7 cellular contexts compared by ENCODE assay signal in the genomic region with DNA sequence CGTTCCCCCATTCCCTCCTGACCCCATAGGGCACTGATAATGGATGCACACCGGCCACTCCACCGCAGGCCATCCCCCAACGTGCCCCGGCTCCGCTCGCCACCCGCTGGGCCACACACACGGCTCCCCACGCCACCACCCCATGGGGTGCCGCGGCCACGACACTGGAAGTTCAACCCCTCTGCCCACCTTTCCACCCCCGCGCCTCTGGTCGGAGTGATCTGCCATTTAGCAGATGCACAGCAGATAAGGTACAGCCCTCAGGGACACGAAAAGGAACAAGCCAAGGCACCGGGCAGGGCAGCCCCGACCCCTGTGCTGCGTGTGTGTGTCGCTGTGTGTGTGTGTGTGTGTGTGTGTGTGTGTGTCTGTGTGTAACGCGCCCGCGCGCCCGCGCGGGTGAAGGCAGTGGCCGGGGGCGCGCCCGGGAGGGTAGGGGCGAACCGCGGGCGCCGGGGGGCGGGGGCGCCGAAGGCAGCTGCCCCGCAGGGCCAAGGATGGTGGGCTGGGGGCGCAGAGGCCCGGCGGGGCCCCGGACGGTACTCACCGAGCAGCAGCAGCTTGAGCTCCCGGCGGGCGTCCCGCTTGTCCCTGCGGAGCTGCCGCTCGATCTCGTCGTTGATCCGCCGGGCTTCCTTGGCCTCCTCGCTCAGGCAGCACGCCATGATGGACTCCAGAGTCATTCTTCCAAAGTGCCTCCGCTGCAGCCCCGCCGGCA. TPM values are rescaled to one million over a fixed set of nuclear protein-coding genes. Genes with fewer than 3 reads are reported as not detected.
DNase-seq lines count a peak whose midpoint lies in the region; ATAC-seq, FAIRE-seq and TF ChIP-seq lines count a peak whose summit lies in the region.

No MANE protein-coding gene starts in this region.

- no peaks in the 10 kb centered on the region for H3K9me3 ChIP-seq in HCT116 (ENCODE audit: control insufficient read depth in 1 of 2, insufficient read depth in 1 of 2, low read depth in 1 of 2, low read length in 2 of 2)
- H3K9me3 ChIP-seq in neuronal stem cell (replicated peaks in 1 of 2; ENCODE audit: control insufficient read depth in 2 of 2, insufficient read depth in 1 of 2, low read depth in 1 of 2, low read length in 2 of 2): no peaks in the 10 kb centered on the region
- no peaks in the 10 kb centered on the region for H3K9me3 ChIP-seq in thoracic aorta

- H3K79me1 ChIP-seq in neuronal stem cell (ENCODE audit: low read depth, low read length): peaks cover 5% of the 10 kb centered on the region

- peak overlapping the region; percentile 54 for H4K8ac ChIP-seq in neuronal stem cell (ENCODE audit: low read depth, low read length)

- H2AFZ ChIP-seq in HCT116 (ENCODE audit: low read depth, low read length, poor library complexity, severe bottlenecking) (no peak overlapping the region), neuronal stem cell (ENCODE audit: low read length) (peak overlapping the region; percentile 84)

- H3K14ac ChIP-seq in neuronal stem cell (ENCODE audit: low read length): peak overlapping the region; percentile 63

- no peak overlapping the region for H2BK12ac ChIP-seq in neuronal stem cell (ENCODE audit: low read length)

- H3K4me2 ChIP-seq in HCT116 (ENCODE audit: low read length) (peak overlapping the region; percentile 85), neuronal stem cell (ENCODE audit: insufficient read depth, low read length, poor library complexity, severe bottlenecking) (peak overlapping the region; percentile 75)

- peaks cover 11 to 24% of the 10 kb centered on the region in 2 experiments; a peak in 3 of 4 replicates for H3K4me1 ChIP-seq in HCT116 (ENCODE audit: control insufficient read depth in 1 of 2, insufficient read depth in 2 of 2, low read length in 2 of 2)
- H3K4me1 ChIP-seq in neuronal stem cell (ENCODE audit: control insufficient read depth in 2 of 2, insufficient read depth in 1 of 2, low read depth in 1 of 2, low read length in 2 of 2): peaks cover 2 to 7% of the 10 kb centered on the region in 2 donors
- H3K4me1 ChIP-seq in thoracic aorta (ENCODE audit: control insufficient read depth in 1 of 2, low read depth in 2 of 2): peaks cover 35 to 46% of the 10 kb centered on the region in 2 donors

- TF ChIP-seq CTCF in HCT116 (IDR thresholded peaks at IDR 0.05 in 2 of 3, conservative IDR thresholded peaks at IDR 0.05 in 1 of 3; ENCODE audit: borderline replicate concordance in 1 of 3, insufficient read depth in 1 of 3, low read depth in 2 of 3, low read length in 2 of 3) (no peak), thoracic aorta (IDR thresholded peaks at IDR 0.05) (no peak)

- H3K36me3 ChIP-seq in HCT116 (ENCODE audit: control insufficient read depth in 1 of 2, insufficient read depth in 2 of 2, low read length in 2 of 2) (no peaks in the 10 kb centered on the region), neuronal stem cell (replicated peaks in 1 of 2; ENCODE audit: control insufficient read depth in 2 of 2, insufficient read depth in 2 of 2, low read length in 2 of 2) (no peaks in the 10 kb centered on the region), thoracic aorta (no peaks in the 10 kb centered on the region)

- ATAC-seq in HCT116 (peak; percentile 18), thoracic aorta (ENCODE audit: insufficient number of reproducible peaks, low FRiP score, low read depth) (no peak), GM21737 (IDR thresholded peaks at IDR 0.05; ENCODE audit: unreplicated experiment) (no peak)

- no peaks in the 10 kb centered on the region for H4K20me1 ChIP-seq in HCT116 (ENCODE audit: insufficient read depth)

- H3K4me3 ChIP-seq in HCT116 (replicated peaks in 1 of 2; ENCODE audit: low read depth in 1 of 2, low read length in 2 of 2): peak overlapping the region; percentile 51 to 75
- peak overlapping the region; percentile 91 to 96 for H3K4me3 ChIP-seq in neuronal stem cell (ENCODE audit: low read length in 2 of 2)
- H3K4me3 ChIP-seq in thoracic aorta: peak overlapping the region; percentile 96

- H3K27ac ChIP-seq in HCT116 (ENCODE audit: low read depth, low read length) (peak overlapping the region; percentile 60), neuronal stem cell (replicated peaks; ENCODE audit: low read length) (peak overlapping the region; percentile 80), thoracic aorta (peak overlapping the region; percentile 81 to 96)

- intact Hi-C loops in HCT116 (cut with micrococcal nuclease): loop anchor here (10.0 kb wide), 3 partner anchors 186 to 576 kb away; no protein-coding TSS in a partner anchor

- H2BK120ac ChIP-seq in neuronal stem cell (ENCODE audit: low read depth, low read length): no peak overlapping the region

- no peak for DNase-seq in HCT116 (ENCODE audit: low read depth, low spot score)
- DNase-seq in activated gamma-delta T cell treated with Interleukin-2 at 50 U/mL for 16 hours: peak; percentile 51
- peak; percentile 52 to 67 for DNase-seq in frontal cortex (ENCODE audit: low spot score in 2 of 2)
- DNase-seq in neuronal stem cell (ENCODE audit: low spot score): peak; percentile 61
- no peak for DNase-seq in thoracic aorta (ENCODE audit: low spot score)

- H4K91ac ChIP-seq in neuronal stem cell (ENCODE audit: low read depth, low read length, poor library complexity): peak overlapping the region; percentile 9

- H3K9ac ChIP-seq in HCT116 (ENCODE audit: low read length): peak overlapping the region; percentile 55
- H3K9ac ChIP-seq in neuronal stem cell (ENCODE audit: low read depth, low read length, poor library complexity): peak overlapping the region; percentile 94

- WGBS in neuronal stem cell (ENCODE audit: extremely low coverage in 2 of 2, insufficient read length in 2 of 2, insufficient replicate concordance in 1 of 2), 2 donors: no CpG with 5 or more reads among the region's 64 CpGs

- peak overlapping the region; percentile 92 for H3K23ac ChIP-seq in neuronal stem cell (ENCODE audit: low read depth, low read length, poor library complexity)

- POLR2A ChIA-PET in HCT116 (lab: Charles Lee): no interaction called here

- no peak overlapping the region for H3K4ac ChIP-seq in neuronal stem cell (ENCODE audit: low read length)

- H3K79me2 ChIP-seq in HCT116 (ENCODE audit: insufficient read depth, low read length): peaks cover 30% of the 10 kb centered on the region

- TF ChIP-seq RAD21 in HCT116 (IDR thresholded peaks at IDR 0.05; ENCODE audit: low read depth): no peak

- peak overlapping the region; percentile 93 for H3K18ac ChIP-seq in neuronal stem cell (ENCODE audit: low read length)

- no peaks in the 10 kb centered on the region for H3K9me2 ChIP-seq in HCT116 (ENCODE audit: insufficient read depth)

- H2BK5ac ChIP-seq in neuronal stem cell (ENCODE audit: low read length): peak overlapping the region; percentile 88

- H3K27me3 ChIP-seq in HCT116 (ENCODE audit: insufficient read depth, low read length) (no peaks in the 10 kb centered on the region), neuronal stem cell (ENCODE audit: control insufficient read depth in 3 of 3, insufficient read depth in 3 of 3, low read depth in 1 of 3, low read length in 3 of 3) (no peaks in the 10 kb centered on the region), thoracic aorta (replicated peaks; ENCODE audit: insufficient read depth) (no peaks in the 10 kb centered on the region)

- no TSS peak for BruUV-seq in HCT116 (replicated peaks; lab: Mats Ljungman, UMichigan)

- H2AK5ac ChIP-seq in neuronal stem cell (ENCODE audit: low read depth, low read length): peak overlapping the region; percentile 26

- RAD21 ChIA-PET in HCT116 (lab: Charles Lee; ENCODE audit: low non-redundant PET in 1 of 2, low total read pairs in 2 of 2, uncharacterized antibody in 2 of 2, unreplicated experiment in 2 of 2): no interaction called here

- TF ChIP-seq POLR2A in HCT116 (IDR thresholded peaks at IDR 0.05; ENCODE audit: borderline replicate concordance, extremely low read depth, insufficient read depth, insufficient read length): no peak

- CTCF ChIA-PET in HCT116 (lab: Charles Lee): no interaction called here

- peak overlapping the region; percentile 96 for H2BK15ac ChIP-seq in neuronal stem cell (ENCODE audit: low read length)

- no peak for FAIRE-seq in frontal cortex (lab: Jason Lieb, UNC)

TF ChIP-seq in HCT116, 20 proteins besides CTCF, POLR2A, EP300 and RAD21:
- TF ChIP-seq TCF7L2 (IDR thresholded peaks at IDR 0.05; ENCODE audit: borderline replicate concordance, extremely low read depth, insufficient read depth, insufficient read length): peak; percentile 6
- no peak for TF ChIP-seq JUND (IDR thresholded peaks at IDR 0.05)

TF ChIP-seq in PFSK-1, 5 proteins besides CTCF, POLR2A, EP300 and RAD21:
- TF ChIP-seq TAF1 (IDR thresholded peaks at IDR 0.05; ENCODE audit: borderline replicate concordance, insufficient read depth, low read length): no peak
- peak; percentile 12 for TF ChIP-seq FOXP2 (optimal IDR thresholded peaks at IDR 0.05; ENCODE audit: borderline replicate concordance, extremely low read depth, extremely low read length, insufficient read depth)
TF ChIP-seq in PFSK-1: peak in this region for 1.

RNA-seq across cellular contexts. Expression of gene GNAQ, which starts 0.9 kb away (rescaled TPM):
- total RNA-seq in HCT116 (2021; ENCODE audit: unreplicated experiment): 28.7 TPM
- polyA plus RNA-seq in HCT116 (2012): 11.0 and 11.6 TPM in 2 replicates
- polyA plus RNA-seq in PFSK-1 (2012; ENCODE audit: insufficient read length, low read depth): 11.9 TPM
- total RNA-seq in frontal cortex: 172 TPM
- 32.3 TPM for polyA plus RNA-seq in neuronal stem cell (2013, experiment 1 of 2)
- 34.2 TPM for polyA plus RNA-seq in neuronal stem cell (2013, experiment 2 of 2)
- total RNA-seq in thoracic aorta: 10 to 100 TPM; 46.0 to 58.8 TPM

Comparison
In these comparisons a context has a peak if more than half of its experiments do, and no peak if none do; other contexts are left out.
1. DNase-seq: peak in activated gamma-delta T cell treated with Interleukin-2 at 50 U/mL for 16 hours (single experiment), frontal cortex (2 of 2) and neuronal stem cell (single experiment); none in HCT116 (single experiment) and thoracic aorta (single experiment).
2. Peak in every context shown above with its lines, with median percentiles within 50 percentile points of each other: H3K27ac ChIP-seq and H3K4me3 ChIP-seq.